19 cellular contexts compared by ENCODE assay signal in genomic region chr1:99266731-99267130, GRCh38. TPM values are rescaled to one million over a fixed set of nuclear protein-coding genes. Genes with fewer than 3 reads are reported as not detected.
DNase-seq lines count a peak whose midpoint lies in the region; ATAC-seq, FAIRE-seq and TF ChIP-seq lines count a peak whose summit lies in the region.
"Had no signal": no experiment of that assay in that cellular context is flagged by ENCODE, and none has a peak within 500 bp of the region (broad histone marks: within the 10 kb centered on the region; RNA-seq: fewer than 3 reads in every experiment).

No MANE protein-coding gene starts in this region.

- no peak overlapping the region for H3K23ac ChIP-seq in mesenchymal stem cell (ENCODE audit: low read length in 2 of 2)

- no peak overlapping the region for H3K4me2 ChIP-seq in mesenchymal stem cell (ENCODE audit: low read length, poor library complexity, severe bottlenecking)
- H3K4me2 ChIP-seq in GM23338, result no peak overlapping the region

- H3K18ac ChIP-seq in mesenchymal stem cell (ENCODE audit: low read depth in 1 of 2, low read length in 2 of 2), result no peak overlapping the region

- no peaks in the 10 kb centered on the region for H3K79me1 ChIP-seq in mesenchymal stem cell (replicated peaks; ENCODE audit: low read length, poor library complexity, severe bottlenecking)

- H2BK15ac ChIP-seq in mesenchymal stem cell (ENCODE audit: low read depth, poor library complexity, severe bottlenecking), result no peak overlapping the region

- no peaks in the 10 kb centered on the region for H3K36me3 Mint-ChIP-seq in activated naive CD8-positive, alpha-beta T cell treated with anti-CD3 and anti-CD28 coated beads for 36 hours
- H3K36me3 Mint-ChIP-seq in GM23338 (ENCODE audit: low read depth), result no peaks in the 10 kb centered on the region

- no peak overlapping the region for H2BK120ac ChIP-seq in mesenchymal stem cell (ENCODE audit: low read depth, low read length)

- no peaks in the 10 kb centered on the region for H3K9me3 ChIP-seq in mesenchymal stem cell (ENCODE audit: control insufficient read depth, low read length)
- H3K9me3 ChIP-seq: BE2C, left ventricle myocardium inferior, vagina had no signal

- no peak overlapping the region for H4K91ac ChIP-seq in mesenchymal stem cell (ENCODE audit: low read length)

- H3K4me1 ChIP-seq in mesenchymal stem cell (ENCODE audit: control insufficient read depth, insufficient read depth, low read depth, low read length) (peaks cover 9% of the 10 kb centered on the region), GM23338 (ENCODE audit: insufficient read depth) (0 out of 2 replicates have a peak, but pooled peaks cover 5% of the 10 kb centered on the region)
- H3K4me1 ChIP-seq: BE2C had no signal

- H3K9me2 ChIP-seq in GM23338 (ENCODE audit: insufficient read depth), result no peaks in the 10 kb centered on the region

- no peak overlapping the region for H3K4ac ChIP-seq in mesenchymal stem cell (ENCODE audit: low read depth in 1 of 2, low read length in 2 of 2)

- no peak for TF ChIP-seq POLR2A in H54 (IDR thresholded peaks at IDR 0.05; ENCODE audit: low read depth, low read length)

- H3K4me3 Mint-ChIP-seq in activated naive CD8-positive, alpha-beta T cell treated with anti-CD3 and anti-CD28 coated beads for 36 hours, result no peak overlapping the region
- H3K4me3 Mint-ChIP-seq in GM23338, result no peak overlapping the region

- no peaks in the 10 kb centered on the region for H3K9me3 Mint-ChIP-seq in activated naive CD8-positive, alpha-beta T cell treated with anti-CD3 and anti-CD28 coated beads for 36 hours
- no peaks in the 10 kb centered on the region; the same call in 2 of the 3 replicates for H3K9me3 Mint-ChIP-seq in GM23338

- H4K20me1 ChIP-seq in GM23338 (replicated peaks; ENCODE audit: insufficient read depth), result no peaks in the 10 kb centered on the region

- H3K27ac ChIP-seq in mesenchymal stem cell (ENCODE audit: low read length, poor library complexity, severe bottlenecking) (no peak overlapping the region), GM23338 (ENCODE audit: low read depth) (no peak overlapping the region)
- H3K27ac ChIP-seq: left ventricle myocardium inferior, spleen, vagina had no signal

- H3K36me3 ChIP-seq in bronchial epithelial cell (ENCODE audit: control insufficient read depth, insufficient read depth, low read length), result no peaks in the 10 kb centered on the region
- H3K36me3 ChIP-seq in mesenchymal stem cell (ENCODE audit: control insufficient read depth in 1 of 2, insufficient read depth in 2 of 2, low read depth in 1 of 2, low read length in 2 of 2), result no peaks in the 10 kb centered on the region
- no peaks in the 10 kb centered on the region for H3K36me3 ChIP-seq in GM23338 (ENCODE audit: insufficient read depth)
- H3K36me3 ChIP-seq: BE2C, left ventricle myocardium inferior, spleen, vagina had no signal

- H3F3A ChIP-seq in GM23338 (replicated peaks; ENCODE audit: low read depth), result no peaks in the 10 kb centered on the region

- H3K4me3 ChIP-seq in AG09309 (ENCODE audit: control insufficient read depth, low read depth, low read length) (no peak overlapping the region), bronchial epithelial cell (ENCODE audit: low read depth, low read length) (no peak overlapping the region), mesenchymal stem cell (ENCODE audit: insufficient read depth in 1 of 2, low read depth in 1 of 2, low read length in 2 of 2) (no peak overlapping the region), GM23338 (no peak overlapping the region)
- H3K4me3 ChIP-seq: left ventricle myocardium inferior, spleen, vagina had no signal

- H3K14ac ChIP-seq in mesenchymal stem cell (ENCODE audit: low read length in 2 of 2), result no peak overlapping the region

- H3K27ac Mint-ChIP-seq in activated naive CD8-positive, alpha-beta T cell treated with anti-CD3 and anti-CD28 coated beads for 36 hours, result no peak overlapping the region
- no peak overlapping the region for H3K27ac Mint-ChIP-seq in GM23338

- no peak overlapping the region for H3K9ac ChIP-seq in mesenchymal stem cell (ENCODE audit: low read length)

- peaks cover 39% of the 10 kb centered on the region for H3K27me3 Mint-ChIP-seq in activated naive CD8-positive, alpha-beta T cell treated with anti-CD3 and anti-CD28 coated beads for 36 hours
- H3K27me3 Mint-ChIP-seq in GM23338 (ENCODE audit: insufficient read depth, low read depth, poor library complexity), result peaks cover 21% of the 10 kb centered on the region

- no peak overlapping the region for H4K8ac ChIP-seq in mesenchymal stem cell (ENCODE audit: low read length)

- TF ChIP-seq CTCF in AG09309 (IDR thresholded peaks at IDR 0.05; ENCODE audit: control insufficient read depth, insufficient read depth, low read depth, low read length, missing control alignments) (no peak), bronchial epithelial cell (IDR thresholded peaks at IDR 0.05; ENCODE audit: insufficient read depth, low read length, severe bottlenecking) (no peak), GM23338 (conservative IDR thresholded peaks at IDR 0.05; ENCODE audit: low read depth in 2 of 2) (no peak)

- DNase-seq in AG09309 (ENCODE audit: low read depth) (peak; percentile 86), HT1080 (ENCODE audit: low read depth) (peak; percentile 34), bronchial epithelial cell (ENCODE audit: low read depth) (peak; percentile 21), mesenchymal stem cell (peak; percentile 85), H54 (ENCODE audit: insufficient read length, low spot score) (no peak), GM23338 (ENCODE audit: low spot score) (no peak)
- no peak for DNase-seq in activated naive CD8-positive, alpha-beta T cell treated with anti-CD3 and anti-CD28 coated beads for 36 hours
- no peak for DNase-seq in stimulated activated CD4-positive, alpha-beta T cell treated with anti-CD3 and anti-CD28 coated beads, Interleukin-4, amount 100 ng/mL, for 1 hour
- DNase-seq: BE2C; dermis blood vessel endothelial cell; DMS 273 treated with DMSO at 0.1 percent for 48 hours; left ventricle myocardium inferior; posterior cingulate gyrus; spleen; stimulated activated naive CD4-positive, alpha-beta T cell had no signal

- WGBS in mesenchymal stem cell, result no CpG with 5 or more reads among the region's 2 CpGs

- no peak overlapping the region for H2BK5ac ChIP-seq in mesenchymal stem cell (ENCODE audit: low read depth, low read length, poor library complexity, severe bottlenecking)

- FAIRE-seq in bronchial epithelial cell (lab: Jason Lieb, UNC), result no peak
- no peak for FAIRE-seq in H54 (lab: Jason Lieb, UNC)
- FAIRE-seq: HepG2, RCC 7860 had no signal

- H3K79me2 ChIP-seq in GM23338 (replicated peaks; ENCODE audit: insufficient read depth), result no peaks in the 10 kb centered on the region

- no peaks in the 10 kb centered on the region for H3K4me1 Mint-ChIP-seq in activated naive CD8-positive, alpha-beta T cell treated with anti-CD3 and anti-CD28 coated beads for 36 hours
- H3K4me1 Mint-ChIP-seq in GM23338, result no peaks in the 10 kb centered on the region

- H2AK5ac ChIP-seq in mesenchymal stem cell (ENCODE audit: low read length, severe bottlenecking), result no peak overlapping the region

- H3K27me3 ChIP-seq in bronchial epithelial cell (ENCODE audit: control insufficient read depth, insufficient read depth, low read length) (peaks cover 5% of the 10 kb centered on the region), mesenchymal stem cell (ENCODE audit: control insufficient read depth in 1 of 2, insufficient read depth in 1 of 2, low read length in 2 of 2) (peaks cover 17 to 33% of the 10 kb centered on the region in 2 experiments), GM23338 (ENCODE audit: insufficient read depth) (peaks cover 28% of the 10 kb centered on the region)
- H3K27me3 ChIP-seq: BE2C, vagina had no signal

- no peak overlapping the region for H2BK12ac ChIP-seq in mesenchymal stem cell (ENCODE audit: low read length in 2 of 2)

- ATAC-seq in GM23338, result no peak
- ATAC-seq: esophagus mucosa, HepG2 had no signal

- H2AFZ ChIP-seq in mesenchymal stem cell (ENCODE audit: low read depth, low read length), result no peak overlapping the region
- no peak overlapping the region for H2AFZ ChIP-seq in GM23338

TF ChIP-seq in GM23338, 12 proteins besides CTCF, POLR2A, EP300 and RAD21 (continues in another document):
- no peak for TF ChIP-seq CREB1 (CRISPR knock-in tag; IDR thresholded peaks at IDR 0.05; ENCODE audit: low read depth)
- TF ChIP-seq ZNF114 (CRISPR knock-in tag; IDR thresholded peaks at IDR 0.05), result no peak
- TF ChIP-seq ZNF331 (CRISPR knock-in tag; IDR thresholded peaks at IDR 0.05; ENCODE audit: low read depth), result no peak
- TF ChIP-seq EZH2phosphoT487 (IDR thresholded peaks at IDR 0.05; ENCODE audit: unreplicated experiment), result no peak
- TF ChIP-seq STAT1 (IDR thresholded peaks at IDR 0.05; ENCODE audit: unreplicated experiment), result no peak

RNA-seq across cellular contexts. Expression of gene PLPPR4, which starts 2.4 kb away (rescaled TPM):
- total RNA-seq in HT1080 (2014; rRNA removed; shearing (Covaris generic)), result 0.05 TPM in 1 of 2 replicates, not detected in the other
- 0.01 and 0.15 TPM in 2 replicates for polyA plus RNA-seq in HT1080 (2015; cell fraction: cytosol; rRNA removed)
- 0.04 and 0.12 TPM in 2 replicates for polyA plus RNA-seq in HT1080 (2015; cell fraction: nucleus; rRNA removed)
- total RNA-seq in bronchial epithelial cell, result not detected in 2 replicates
- polyA plus RNA-seq in mesenchymal stem cell (2013, experiment 1 of 2), result 1.7 TPM
- 1.6 TPM for polyA plus RNA-seq in mesenchymal stem cell (2013, experiment 2 of 2)
- not detected for total RNA-seq in activated naive CD8-positive, alpha-beta T cell treated with anti-CD3 and anti-CD28 coated beads for 36 hours
- 1.1 and 2.3 TPM in 2 replicates for total RNA-seq in GM23338 (2014; rRNA removed; shearing (Covaris generic))
- 0.97 and 0.99 TPM in 2 replicates for polyA plus RNA-seq in GM23338 (2016; fragmentation: Nextera tagmentation; extraction: Ambion mirVana)
- total RNA-seq: HepG2 had no signal
- polyA plus RNA-seq: HepG2 had no signal

Comparison
In these comparisons a context has a peak if more than half of its experiments do, and no peak if none do; other contexts are left out.
1. DNase-seq: peak in AG09309 (single experiment), HT1080 (single experiment), bronchial epithelial cell (single experiment) and mesenchymal stem cell (single experiment); none in activated naive CD8-positive, alpha-beta T cell treated with anti-CD3 and anti-CD28 coated beads for 36 hours (single experiment), stimulated activated CD4-positive, alpha-beta T cell treated with anti-CD3 and anti-CD28 coated beads, Interleukin-4, amount 100 ng/mL, for 1 hour (single experiment), H54 (single experiment) and GM23338 (single experiment).